In genomic region chr11:13309156-13309555, GRCh38 we compare ENCODE assay signal across 22 cellular contexts.
"Had no signal": no experiment of that assay in that cellular context is flagged by ENCODE, and none has a peak within 500 bp of the region (broad histone marks: within the 10 kb centered on the region; RNA-seq: fewer than 3 reads in every experiment).

No MANE protein-coding gene starts in this region.

- H3K9me3 ChIP-seq: colonic mucosa, esophagus muscularis mucosa, gastroesophageal sphincter, heart left ventricle, left lung, lower lobe of right lung had no signal

- ATAC-seq: effector memory CD8-positive, alpha-beta T cell; foreskin keratinocyte; gastroesophageal sphincter; heart left ventricle; left cardiac atrium; left lung; left ventricle myocardium superior; lower lobe of right lung; naive thymus-derived CD4-positive, alpha-beta T cell had no signal

- H3K4me2 ChIP-seq: hepatocyte had no signal

- FAIRE-seq: endometrium, frontal cortex had no signal

- H3K36me3 ChIP-seq: colonic mucosa had no signal

- H3K27me3 ChIP-seq: colonic mucosa, esophagus muscularis mucosa, foreskin keratinocyte, gastroesophageal sphincter, heart left ventricle, hepatocyte, left lung had no signal

- H3K27ac ChIP-seq: colonic mucosa, esophagus muscularis mucosa, foreskin keratinocyte, gastroesophageal sphincter, heart left ventricle, hepatocyte, left lung, lower lobe of right lung had no signal

- DNase-seq: colonic mucosa; cortex of kidney; effector CD8-positive, alpha-beta T cell; effector memory CD8-positive, alpha-beta T cell; endodermal cell; foreskin keratinocyte; heart left ventricle; hypothalamus; immature natural killer cell; islet precursor cell; left cardiac atrium; left lung; left ventricle myocardium superior; lower lobe of right lung; mesendoderm; midbrain; naive thymus-derived CD4-positive, alpha-beta T cell had no signal

- H3K79me2 ChIP-seq: hepatocyte had no signal

- H3K4me3 ChIP-seq: colonic mucosa, esophagus muscularis mucosa, gastroesophageal sphincter, heart left ventricle, hepatocyte, left lung, lower lobe of right lung had no signal

- H3K4me1 ChIP-seq: colonic mucosa had no signal

- H2AFZ ChIP-seq: hepatocyte had no signal
